In the genomic region with DNA sequence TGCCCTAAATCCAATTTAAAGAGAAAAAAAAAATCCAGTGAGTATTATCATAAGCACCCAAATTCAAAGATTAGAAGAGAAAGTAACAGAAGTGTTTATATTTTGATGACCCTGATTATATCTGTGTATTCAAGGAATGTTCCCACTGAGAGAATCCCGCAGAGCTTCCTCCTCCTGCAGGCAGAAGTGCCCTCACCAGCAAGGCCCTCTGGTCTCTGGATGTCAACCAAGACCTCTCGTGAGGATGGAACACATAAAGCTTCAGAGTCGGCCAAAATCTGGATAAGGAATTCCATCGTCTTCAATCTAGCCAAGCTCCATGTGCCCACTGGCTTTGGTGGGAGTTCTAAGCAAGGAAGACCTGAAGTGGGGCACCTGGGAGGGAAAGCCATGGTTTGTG, we compare ENCODE assay signal across 20 cellular contexts.
"Had no signal": no experiment of that assay in that cellular context is flagged by ENCODE, and none has a peak within 500 bp of the region (broad histone marks: within the 10 kb centered on the region; RNA-seq: fewer than 3 reads in every experiment).

No MANE protein-coding gene starts in this region.

- H3K4me3 Mint-ChIP-seq: activated CD4-positive, alpha-beta T cell treated with anti-CD3 and anti-CD28 coated beads, Interleukin-2, amount 10 ng/mL, durations not matched to agents 24 days and 14 days; activated CD8-positive, alpha-beta T cell treated with anti-CD3 and anti-CD28 coated beads for 36 hours; activated naive CD8-positive, alpha-beta T cell treated with anti-CD3 and anti-CD28 coated beads, Interleukin-2, amount 10 ng/mL, durations not matched to agents 7 days and 5 days; activated T-cell treated with anti-CD3 and anti-CD28 coated beads, Interleukin-2, amount 50 U/mL, for 24 hours; stimulated activated naive B cell treated with anti-CD40 and anti-IgM and Interleukin-4, amounts not matched to agents 10 μg/mL and 1 μg/mL and 100 μg/mL, for 72 hours; T-helper 1 cell treated with Interleukin-12 subunit alpha and Interleukin-12 subunit beta and Interleukin-4 antibody, amounts not matched to agents 30 μg/mL and 1 μg/mL, for 36 hours had no signal

- H3K27ac Mint-ChIP-seq: activated CD4-positive, alpha-beta T cell treated with anti-CD3 and anti-CD28 coated beads, Interleukin-2, amount 10 ng/mL, durations not matched to agents 24 days and 14 days; activated CD8-positive, alpha-beta T cell treated with anti-CD3 and anti-CD28 coated beads for 36 hours; activated naive CD8-positive, alpha-beta T cell treated with anti-CD3 and anti-CD28 coated beads, Interleukin-2, amount 10 ng/mL, durations not matched to agents 7 days and 5 days; activated T-cell treated with anti-CD3 and anti-CD28 coated beads, Interleukin-2, amount 50 U/mL, for 24 hours; activated T-helper 2 cell treated with anti-CD3 and anti-CD28 coated beads, Interferon-gamma antibody, Interleukin-2, Interleukin-4, amounts not matched to agents 10 μg/mL and 5 μg/mL and 100 μg/mL, durations not matched to agents 14 hours and 24 hours and 36 hours; stimulated activated naive B cell treated with anti-CD40 and anti-IgM and Interleukin-4, amounts not matched to agents 10 μg/mL and 1 μg/mL and 100 μg/mL, for 72 hours; T-helper 1 cell treated with Interleukin-12 subunit alpha and Interleukin-12 subunit beta and Interleukin-4 antibody, amounts not matched to agents 30 μg/mL and 1 μg/mL, for 36 hours had no signal

- H3K9me3 ChIP-seq: left ventricle myocardium inferior, sigmoid colon, spleen, thyroid gland had no signal

- DNase-seq: activated CD4-positive, alpha-beta T cell treated with anti-CD3 and anti-CD28 coated beads, Interleukin-2, amount 10 ng/mL, durations not matched to agents 24 days and 14 days; activated CD8-positive, alpha-beta T cell treated with anti-CD3 and anti-CD28 coated beads for 36 hours; activated naive CD4-positive, alpha-beta T cell treated with Interleukin-2 at 50 U/mL for 16 hours; activated naive CD8-positive, alpha-beta T cell treated with anti-CD3 and anti-CD28 coated beads, Interleukin-2, amount 10 ng/mL, durations not matched to agents 7 days and 5 days; activated T-cell treated with anti-CD3 and anti-CD28 coated beads, Interleukin-2, amount 50 U/mL, for 24 hours; dermis blood vessel endothelial cell; effector memory CD8-positive, alpha-beta T cell; foreskin keratinocyte; head of caudate nucleus; kidney glomerular epithelial cell; left ventricle myocardium inferior; mammary epithelial cell; sigmoid colon; spleen; stimulated activated CD4-positive, alpha-beta T cell treated with anti-CD3 and anti-CD28 coated beads, Interleukin-4, amount 100 ng/mL, for 4 hours; stimulated activated naive B cell treated with anti-CD40 and anti-IgM and Interleukin-4, amounts not matched to agents 10 μg/mL and 1 μg/mL and 100 μg/mL, for 72 hours had no signal

- H3K27me3 Mint-ChIP-seq: activated T-cell treated with anti-CD3 and anti-CD28 coated beads, Interleukin-2, amount 50 U/mL, for 24 hours; effector memory CD8-positive, alpha-beta T cell had no signal

- ATAC-seq: activated CD8-positive, alpha-beta T cell treated with anti-CD3 and anti-CD28 coated beads for 36 hours; effector memory CD8-positive, alpha-beta T cell; foreskin keratinocyte; stimulated activated naive B cell treated with anti-CD40 and anti-IgM and Interleukin-4, amounts not matched to agents 10 μg/mL and 1 μg/mL and 100 μg/mL, for 72 hours had no signal

- H3K27me3 ChIP-seq: foreskin keratinocyte, sigmoid colon, thyroid gland had no signal

- H3K36me3 ChIP-seq: left ventricle myocardium inferior, sigmoid colon, thyroid gland had no signal

- H3K9me3 Mint-ChIP-seq: activated CD4-positive, alpha-beta T cell treated with anti-CD3 and anti-CD28 coated beads, Interleukin-2, amount 10 ng/mL, durations not matched to agents 24 days and 14 days; activated CD8-positive, alpha-beta T cell treated with anti-CD3 and anti-CD28 coated beads for 36 hours; activated naive CD8-positive, alpha-beta T cell treated with anti-CD3 and anti-CD28 coated beads, Interleukin-2, amount 10 ng/mL, durations not matched to agents 7 days and 5 days; activated T-cell treated with anti-CD3 and anti-CD28 coated beads, Interleukin-2, amount 50 U/mL, for 24 hours; activated T-helper 2 cell treated with anti-CD3 and anti-CD28 coated beads, Interferon-gamma antibody, Interleukin-2, Interleukin-4, amounts not matched to agents 10 μg/mL and 5 μg/mL and 100 μg/mL, durations not matched to agents 14 hours and 24 hours and 36 hours; effector memory CD8-positive, alpha-beta T cell; T-helper 1 cell treated with Interleukin-12 subunit alpha and Interleukin-12 subunit beta and Interleukin-4 antibody, amounts not matched to agents 30 μg/mL and 1 μg/mL, for 36 hours had no signal

- H3K4me3 ChIP-seq: left ventricle myocardium inferior, sigmoid colon, spleen, thyroid gland had no signal

- H3K27ac ChIP-seq: foreskin keratinocyte, left ventricle myocardium inferior, parathyroid adenoma, sigmoid colon, spleen, thyroid gland had no signal

- H3K4me1 ChIP-seq: foreskin keratinocyte, parathyroid adenoma had no signal

- H3K36me3 Mint-ChIP-seq: activated naive CD8-positive, alpha-beta T cell treated with anti-CD3 and anti-CD28 coated beads, Interleukin-2, amount 10 ng/mL, durations not matched to agents 7 days and 5 days; stimulated activated naive B cell treated with anti-CD40 and anti-IgM and Interleukin-4, amounts not matched to agents 10 μg/mL and 1 μg/mL and 100 μg/mL, for 72 hours had no signal
